2 cellular contexts compared by ENCODE assay signal in genomic region chr1:235583511-235584001, GRCh38.
TF ChIP-seq lines count a peak whose summit lies in the region.

No MANE protein-coding gene starts in this region.

TF ChIP-seq in A549, 52 proteins besides CTCF, POLR2A, EP300 and RAD21 (continued from another document):
- TF ChIP-seq USF2 (IDR thresholded peaks at IDR 0.05) = no peak

TF ChIP-seq in K562, 482 proteins besides CTCF, POLR2A, EP300 and RAD21 (continued from another document):
- no peak for TF ChIP-seq CHD7 (IDR thresholded peaks at IDR 0.05; ENCODE audit: low read depth, low read length)
- no peak for TF ChIP-seq KDM5B (IDR thresholded peaks at IDR 0.05; ENCODE audit: insufficient replicate concordance, low read depth, low read length)
